8 cellular contexts compared by ENCODE assay signal in the genomic region with DNA sequence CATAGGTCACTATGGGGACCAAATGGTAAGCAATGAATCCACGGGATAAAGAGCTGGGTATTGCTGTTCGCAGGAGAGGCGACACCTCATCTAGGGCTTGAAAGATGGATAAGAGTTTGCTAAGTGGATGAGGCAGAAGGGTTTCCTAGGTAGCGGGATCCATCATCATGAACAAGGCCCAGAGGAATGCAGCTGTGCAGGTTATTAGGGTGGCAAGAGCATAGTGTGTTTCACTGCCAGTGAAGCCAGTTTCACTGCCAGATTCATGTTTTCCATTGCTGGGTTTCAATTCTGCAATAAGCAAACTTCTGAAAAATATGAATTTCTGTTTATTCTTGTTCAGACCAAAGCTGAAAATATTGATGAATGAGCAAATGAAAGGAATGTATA. TPM values are rescaled to one million over a fixed set of nuclear protein-coding genes. Genes with fewer than 3 reads are reported as not detected.
DNase-seq lines count a peak whose midpoint lies in the region; ATAC-seq and TF ChIP-seq lines count a peak whose summit lies in the region.

No MANE protein-coding gene starts in this region.

- no peaks in the 10 kb centered on the region for H3K9me2 ChIP-seq in Karpas-422 (replicated peaks; ENCODE audit: insufficient read depth, low read length)

- no peak for DNase-seq in Karpas-422
- no peak for DNase-seq in esophagus squamous epithelium (lab: John Stamatoyannopoulos, UW)
- DNase-seq in NCI-H1436 treated with DMSO at 0.1 percent for 48 hours (lab: John Stamatoyannopoulos, UW), result no peak
- no peak for DNase-seq in dorsolateral prefrontal cortex
- no peak for DNase-seq in cardiac septum (ENCODE audit: low spot score)

- H3K27ac ChIP-seq in Karpas-422 (ENCODE audit: low read length) (peak overlapping the region; percentile 94), esophagus squamous epithelium (peak overlapping the region in 3 of 4 donors; percentile 61 to 76 (median 71)), dorsolateral prefrontal cortex (peak overlapping the region in 5 of 59 donors; percentile 5 to 63 (median 50))

- peak overlapping the region; percentile 46 for H3K4me3 ChIP-seq in GM12875 (ENCODE audit: low read depth, low read length)
- peak overlapping the region; percentile 66 for H3K4me3 ChIP-seq in Karpas-422 (ENCODE audit: low read length)
- H3K4me3 ChIP-seq in esophagus squamous epithelium, result no peak overlapping the region
- no peak overlapping the region for H3K4me3 ChIP-seq in dorsolateral prefrontal cortex

- no peak for TF ChIP-seq POLR2A in esophagus squamous epithelium (IDR thresholded peaks at IDR 0.05)

- H3K36me3 ChIP-seq in Karpas-422 (ENCODE audit: insufficient read depth, low read length) (no peaks in the 10 kb centered on the region), esophagus squamous epithelium (no peaks in the 10 kb centered on the region)

- peak overlapping the region; percentile 72 for H3K4me2 ChIP-seq in Karpas-422 (ENCODE audit: low read depth, low read length, poor library complexity, severe bottlenecking)

- no peaks in the 10 kb centered on the region for H3K27me3 ChIP-seq in Karpas-422 (ENCODE audit: low read length)
- H3K27me3 ChIP-seq in esophagus squamous epithelium, result no peaks in the 10 kb centered on the region
- H3K27me3 ChIP-seq in dorsolateral prefrontal cortex, result no peaks in the 10 kb centered on the region

- no peaks in the 10 kb centered on the region for H3K79me2 ChIP-seq in Karpas-422 (ENCODE audit: low read length)

- H3K4me1 ChIP-seq in Karpas-422 (ENCODE audit: low read length) (peaks cover 69% of the 10 kb centered on the region), esophagus squamous epithelium (peaks cover 7 to 21% (median 8%) of the 10 kb centered on the region in 3 donors)

- H4K20me1 ChIP-seq in Karpas-422 (ENCODE audit: insufficient read depth, low read depth, low read length), result no peaks in the 10 kb centered on the region

- intact Hi-C loops in esophagus squamous epithelium (cut with DNase I), result no loop called here
- intact Hi-C loops in dorsolateral prefrontal cortex (cut with DNase I), result no loop called here
- intact Hi-C loops in cardiac septum (cut with DNase I), result no loop called here

- peak overlapping the region; percentile 83 for H3K9ac ChIP-seq in Karpas-422 (ENCODE audit: low read length)

- ATAC-seq in GM21576 (IDR thresholded peaks at IDR 0.05; ENCODE audit: unreplicated experiment), result peak; percentile 51
- ATAC-seq in HG02852 (IDR thresholded peaks at IDR 0.05; ENCODE audit: unreplicated experiment), result no peak

- TF ChIP-seq CTCF in GM12875 (IDR thresholded peaks at IDR 0.05; ENCODE audit: borderline replicate concordance, insufficient read depth, low read depth, low read length), result no peak
- TF ChIP-seq CTCF in esophagus squamous epithelium (IDR thresholded peaks at IDR 0.05), result no peak
- no peak for TF ChIP-seq CTCF in dorsolateral prefrontal cortex (IDR thresholded peaks at IDR 0.05 in 54 of 56, conservative IDR thresholded peaks at IDR 0.05 in 2 of 56; ENCODE audit: low read depth in 1 of 56, partially characterized antibody in 56 of 56)

- 59 to 64% methylated on average over 4 of the region's 4 CpGs for WGBS in esophagus squamous epithelium, 2 donors

- H2AFZ ChIP-seq in Karpas-422 (ENCODE audit: low read length), result no peak overlapping the region

- H3K9me3 ChIP-seq in Karpas-422 (ENCODE audit: low read length) (no peaks in the 10 kb centered on the region), esophagus squamous epithelium (no peaks in the 10 kb centered on the region)

RNA-seq across cellular contexts. Expression of a gene that starts 27.2 kb away (rescaled TPM):
- total RNA-seq in Karpas-422 (2014; rRNA removed; shearing (Covaris generic); ENCODE audit: low replicate concordance), result 74.0 and 107 TPM in 2 replicates
- 10 to 100 TPM; 20.1 to 38.7 (median 36.5) TPM for total RNA-seq in esophagus squamous epithelium
- 1 to 10 TPM in 119 of 120 experiments, under 1 TPM in 1; 0.76 to 9.5 (median 2.7) TPM for total RNA-seq in dorsolateral prefrontal cortex
- 95.1 TPM for total RNA-seq in cardiac septum

Comparison
In these comparisons a context has a peak if more than half of its experiments do, and no peak if none do; other contexts are left out.
1. H3K4me3 ChIP-seq: peak in GM12875 (single experiment) and Karpas-422 (single experiment); none in esophagus squamous epithelium (0 of 4) and dorsolateral prefrontal cortex (0 of 59).